In genomic region chr10:118102116-118102515, GRCh38 we compare ENCODE assay signal across 16 cellular contexts. TPM values are rescaled to one million over a fixed set of nuclear protein-coding genes. Genes with fewer than 3 reads are reported as not detected.
DNase-seq lines count a peak whose midpoint lies in the region; ATAC-seq and TF ChIP-seq lines count a peak whose summit lies in the region.
"Had no signal": no experiment of that assay in that cellular context is flagged by ENCODE, and none has a peak within 500 bp of the region (broad histone marks: within the 10 kb centered on the region; RNA-seq: fewer than 3 reads in every experiment).

No MANE protein-coding gene starts in this region.

- no peaks in the 10 kb centered on the region for H3K9me3 ChIP-seq in Loucy (ENCODE audit: insufficient read depth, low read depth, low read length)
- no peaks in the 10 kb centered on the region for H3K9me3 ChIP-seq in osteoblast (ENCODE audit: low read depth, low read length)
- H3K9me3 ChIP-seq in esophagus muscularis mucosa = no peaks in the 10 kb centered on the region
- H3K9me3 ChIP-seq: SJSA1 had no signal

- H3K79me2 ChIP-seq in Loucy (ENCODE audit: insufficient read depth, low read length) = no peaks in the 10 kb centered on the region
- no peaks in the 10 kb centered on the region for H3K79me2 ChIP-seq in osteoblast (ENCODE audit: insufficient read depth, low read length)

- peak; percentile 91 for DNase-seq in AG10803 (ENCODE audit: low read depth)
- peak; percentile 29 for DNase-seq in fibroblast of peridontal ligament (ENCODE audit: extremely low read depth)
- DNase-seq in osteoblast (ENCODE audit: insufficient read length, low spot score, missing footprints) = peak; percentile 1
- DNase-seq in esophagus muscularis mucosa (ENCODE audit: extremely low spot score) = no peak
- no peak for DNase-seq in GDM1 (lab: John Stamatoyannopoulos, UW)
- DNase-seq: AML-193; CD4-positive, CD25-positive, alpha-beta regulatory T cell; MM.1S; NCI-H1417; NCI-H2029; NCI-H526; SW 1271 had no signal

- H3K27me3 ChIP-seq in Loucy (ENCODE audit: insufficient read depth, low read length, poor library complexity, severe bottlenecking) (no peaks in the 10 kb centered on the region), osteoblast (ENCODE audit: insufficient read depth, low read length) (no peaks in the 10 kb centered on the region), esophagus muscularis mucosa (no peaks in the 10 kb centered on the region)

- no peaks in the 10 kb centered on the region for H3K36me3 Mint-ChIP-seq in activated T-helper 17 cell treated with anti-CD3 and anti-CD28 coated beads, Interleukin-2, amount 50 U/mL, for 72 hours (ENCODE audit: low read depth)
- H3K36me3 Mint-ChIP-seq: CD4-positive, CD25-positive, alpha-beta regulatory T cell had no signal

- H3K4me1 Mint-ChIP-seq in activated T-helper 17 cell treated with anti-CD3 and anti-CD28 coated beads, Interleukin-2, amount 50 U/mL, for 72 hours = no peaks in the 10 kb centered on the region

- H4K20me1 ChIP-seq in Loucy (ENCODE audit: insufficient read depth, low read length, poor library complexity, severe bottlenecking) (no peaks in the 10 kb centered on the region), osteoblast (ENCODE audit: insufficient read depth, low read length) (no peaks in the 10 kb centered on the region)

- no peak overlapping the region for H2AFZ ChIP-seq in Loucy (ENCODE audit: low read length)
- H2AFZ ChIP-seq in osteoblast (ENCODE audit: low read length) = no peak overlapping the region

- no peaks in the 10 kb centered on the region for H3F3A ChIP-seq in Loucy (ENCODE audit: low read depth)

- H3K4me1 ChIP-seq in Loucy (ENCODE audit: insufficient read depth, low read length, poor library complexity, severe bottlenecking) (no peaks in the 10 kb centered on the region), osteoblast (ENCODE audit: insufficient read depth, low read length) (peaks cover 11% of the 10 kb centered on the region), esophagus muscularis mucosa (no peaks in the 10 kb centered on the region)
- H3K4me1 ChIP-seq: SJSA1 had no signal

- no peaks in the 10 kb centered on the region for H3K36me3 ChIP-seq in Loucy (ENCODE audit: insufficient read depth, low read length)
- no peaks in the 10 kb centered on the region for H3K36me3 ChIP-seq in osteoblast (ENCODE audit: insufficient read depth, low read length)
- no peaks in the 10 kb centered on the region for H3K36me3 ChIP-seq in esophagus muscularis mucosa
- H3K36me3 ChIP-seq: SJSA1 had no signal

- no peaks in the 10 kb centered on the region for H3K9me2 ChIP-seq in Loucy (replicated peaks; ENCODE audit: low read depth, low read length)

- WGBS in esophagus muscularis mucosa = 32% methylated on average over 1 of the region's 1 CpG

- TF ChIP-seq CTCF in AG10803 (conservative IDR thresholded peaks at IDR 0.05; ENCODE audit: low read length) = peak; percentile 29
- TF ChIP-seq CTCF in Loucy (conservative IDR thresholded peaks at IDR 0.05; ENCODE audit: low read length) = peak; percentile 19
- no peak for TF ChIP-seq CTCF in osteoblast (IDR thresholded peaks at IDR 0.05; ENCODE audit: extremely low read depth, low read depth, low read length)
- TF ChIP-seq CTCF in esophagus muscularis mucosa (IDR thresholded peaks at IDR 0.05) = no peak

- H3K4me3 Mint-ChIP-seq in activated T-helper 17 cell treated with anti-CD3 and anti-CD28 coated beads, Interleukin-2, amount 50 U/mL, for 72 hours = no peak overlapping the region
- H3K4me3 Mint-ChIP-seq: CD4-positive, CD25-positive, alpha-beta regulatory T cell had no signal

- H3K9ac ChIP-seq in Loucy (ENCODE audit: low read depth, low read length, poor library complexity, severe bottlenecking) = no peak overlapping the region

- H3K27ac Mint-ChIP-seq in activated T-helper 17 cell treated with anti-CD3 and anti-CD28 coated beads, Interleukin-2, amount 50 U/mL, for 72 hours = no peak overlapping the region
- H3K27ac Mint-ChIP-seq: CD4-positive, CD25-positive, alpha-beta regulatory T cell had no signal

- no peak for TF ChIP-seq EP300 in esophagus muscularis mucosa (IDR thresholded peaks at IDR 0.05)

- H3K4me3 ChIP-seq in AG10803 (ENCODE audit: low read length) (no peak overlapping the region), Loucy (ENCODE audit: low read length, poor library complexity, severe bottlenecking) (no peak overlapping the region), osteoblast (ENCODE audit: insufficient read depth, low read length) (peak overlapping the region; percentile 15), esophagus muscularis mucosa (no peak overlapping the region)
- H3K4me3 ChIP-seq: SJSA1 had no signal

- intact Hi-C loops in esophagus muscularis mucosa (cut with DNase I) = no loop called here

- no peak for ATAC-seq in activated T-helper 17 cell treated with anti-CD3 and anti-CD28 coated beads, Interleukin-2, amount 50 U/mL, for 72 hours (replicated peaks)
- no peak for ATAC-seq in HG03196 (IDR thresholded peaks at IDR 0.05; ENCODE audit: unreplicated experiment)

- H3K4me2 ChIP-seq in Loucy (ENCODE audit: low read depth, low read length, poor library complexity, severe bottlenecking) (no peak overlapping the region), osteoblast (ENCODE audit: insufficient read depth, low read length) (peak overlapping the region; percentile 60)

- no peaks in the 10 kb centered on the region for H3K9me3 Mint-ChIP-seq in activated T-helper 17 cell treated with anti-CD3 and anti-CD28 coated beads, Interleukin-2, amount 50 U/mL, for 72 hours
- H3K9me3 Mint-ChIP-seq: CD4-positive, CD25-positive, alpha-beta regulatory T cell had no signal

- peaks cover 15% of the 10 kb centered on the region for H3K27me3 Mint-ChIP-seq in activated T-helper 17 cell treated with anti-CD3 and anti-CD28 coated beads, Interleukin-2, amount 50 U/mL, for 72 hours

- TF ChIP-seq POLR2A in esophagus muscularis mucosa (IDR thresholded peaks at IDR 0.05; ENCODE audit: low read depth) = no peak

- peak overlapping the region; percentile 48 for H3K27ac ChIP-seq in osteoblast (ENCODE audit: low read depth, low read length)
- H3K27ac ChIP-seq in esophagus muscularis mucosa (replicated peaks in 1 of 4) = no peak overlapping the region
- H3K27ac ChIP-seq: SJSA1 had no signal

RNA-seq across cellular contexts. Expression of gene RAB11FIP2, which starts 55.4 kb away (rescaled TPM):
- 38.7 and 47.7 TPM in 2 replicates for total RNA-seq in osteoblast
- 10 to 100 TPM; 34.8 to 46.5 (median 38.8) TPM for total RNA-seq in esophagus muscularis mucosa
- total RNA-seq in activated T-helper 17 cell treated with anti-CD3 and anti-CD28 coated beads, Interleukin-2, amount 50 U/mL, for 72 hours = 10 to 100 TPM in 1 of 2 donors, 1 to 10 TPM in 1; 9.4 to 12.6 TPM

Comparison
In these comparisons a context has a peak if more than half of its experiments do, and no peak if none do; other contexts are left out.
1. DNase-seq: peak in AG10803 (single experiment), fibroblast of peridontal ligament (single experiment) and osteoblast (single experiment); none in esophagus muscularis mucosa (single experiment) and GDM1 (single experiment).
2. CTCF ChIP-seq: peak in AG10803 (single experiment) and Loucy (single experiment); none in osteoblast (single experiment) and esophagus muscularis mucosa (0 of 3).